Comparison of ENCODE assay signal across 14 cellular contexts in genomic region chr12:67286257-67286656, GRCh38. TPM values are rescaled to one million over a fixed set of nuclear protein-coding genes. Genes with fewer than 3 reads are reported as not detected.
DNase-seq lines count a peak whose midpoint lies in the region; ATAC-seq and TF ChIP-seq lines count a peak whose summit lies in the region.
"Had no signal": no experiment of that assay in that cellular context is flagged by ENCODE, and none has a peak within 500 bp of the region (broad histone marks: within the 10 kb centered on the region; RNA-seq: fewer than 3 reads in every experiment).

No MANE protein-coding gene starts in this region.

- H3K4me1 ChIP-seq in psoas muscle, result peaks cover 13% of the 10 kb centered on the region

- no peak overlapping the region for H3K4me3 ChIP-seq in psoas muscle
- H3K4me3 ChIP-seq: GM23248 had no signal

- H3K4me3 Mint-ChIP-seq in activated naive CD8-positive, alpha-beta T cell treated with anti-CD3 and anti-CD28 coated beads for 36 hours, result no peak overlapping the region
- no peak overlapping the region for H3K4me3 Mint-ChIP-seq in activated naive CD8-positive, alpha-beta T cell treated with anti-CD3 and anti-CD28 coated beads, Interleukin-2, amount 50 U/mL, for 24 hours
- no peak overlapping the region for H3K4me3 Mint-ChIP-seq in T-helper 17 cell
- peak overlapping the region; percentile 2 to 19 for H3K4me3 Mint-ChIP-seq in effector memory CD8-positive, alpha-beta T cell
- H3K4me3 Mint-ChIP-seq: B cell; CD4-positive, alpha-beta T cell had no signal

- DNase-seq in activated naive CD8-positive, alpha-beta T cell treated with anti-CD3 and anti-CD28 coated beads for 36 hours, result no peak
- DNase-seq in activated naive CD8-positive, alpha-beta T cell treated with anti-CD3 and anti-CD28 coated beads, Interleukin-2, amount 50 U/mL, for 24 hours, result no peak
- DNase-seq in T-helper 17 cell, result no peak
- DNase-seq in effector memory CD8-positive, alpha-beta T cell, result no peak
- no peak for DNase-seq in psoas muscle
- no peak for DNase-seq in midbrain (lab: John Stamatoyannopoulos, UW)
- no peak for DNase-seq in omental fat pad (ENCODE audit: low spot score)
- DNase-seq: C1 segment of cervical spinal cord; Calu3; CD4-positive, alpha-beta T cell; DMS 273 treated with DMSO at 0.1 percent for 48 hours; GM23248 had no signal

- peaks cover 0 to 52% of the 10 kb centered on the region in 2 donors for H3K36me3 ChIP-seq in psoas muscle (ENCODE audit: insufficient read depth in 1 of 2, low read depth in 1 of 2)

- H3K27ac ChIP-seq in psoas muscle, result peak overlapping the region; percentile 10
- H3K27ac ChIP-seq: GM23248 had no signal

- peaks cover 8% of the 10 kb centered on the region for H3K9me3 Mint-ChIP-seq in activated naive CD8-positive, alpha-beta T cell treated with anti-CD3 and anti-CD28 coated beads for 36 hours
- no peaks in the 10 kb centered on the region for H3K9me3 Mint-ChIP-seq in activated naive CD8-positive, alpha-beta T cell treated with anti-CD3 and anti-CD28 coated beads, Interleukin-2, amount 50 U/mL, for 24 hours
- no peaks in the 10 kb centered on the region for H3K9me3 Mint-ChIP-seq in effector memory CD8-positive, alpha-beta T cell
- H3K9me3 Mint-ChIP-seq: CD4-positive, alpha-beta T cell had no signal

- no peaks in the 10 kb centered on the region for H3K27me3 Mint-ChIP-seq in activated naive CD8-positive, alpha-beta T cell treated with anti-CD3 and anti-CD28 coated beads for 36 hours
- H3K27me3 Mint-ChIP-seq in activated naive CD8-positive, alpha-beta T cell treated with anti-CD3 and anti-CD28 coated beads, Interleukin-2, amount 50 U/mL, for 24 hours, result no peaks in the 10 kb centered on the region
- no peaks in the 10 kb centered on the region for H3K27me3 Mint-ChIP-seq in T-helper 17 cell
- H3K27me3 Mint-ChIP-seq in effector memory CD8-positive, alpha-beta T cell, result no peaks in the 10 kb centered on the region
- H3K27me3 Mint-ChIP-seq: B cell; CD4-positive, alpha-beta T cell had no signal

- intact Hi-C loops in psoas muscle (cut with DNase I), result no loop called here

- 92 to 98% (median 95%) methylated on average over 5 of the region's 5 CpGs for WGBS in psoas muscle, 3 donors

- H3K9me3 ChIP-seq in T-helper 17 cell (ENCODE audit: control insufficient read depth, low read length, poor library complexity, severe bottlenecking) (no peaks in the 10 kb centered on the region), psoas muscle (no peaks in the 10 kb centered on the region)

- TF ChIP-seq CTCF in psoas muscle (IDR thresholded peaks at IDR 0.05) (no peak), omental fat pad (IDR thresholded peaks at IDR 0.05) (no peak)

- no peaks in the 10 kb centered on the region for H3K27me3 ChIP-seq in psoas muscle (ENCODE audit: insufficient read depth in 3 of 3, low read length in 2 of 3)

- peaks cover 66% of the 10 kb centered on the region for H3K36me3 Mint-ChIP-seq in activated naive CD8-positive, alpha-beta T cell treated with anti-CD3 and anti-CD28 coated beads for 36 hours
- peaks cover 62% of the 10 kb centered on the region for H3K36me3 Mint-ChIP-seq in activated naive CD8-positive, alpha-beta T cell treated with anti-CD3 and anti-CD28 coated beads, Interleukin-2, amount 50 U/mL, for 24 hours (ENCODE audit: low read depth)
- no peaks in the 10 kb centered on the region for H3K36me3 Mint-ChIP-seq in T-helper 17 cell (ENCODE audit: low read depth)
- peaks cover 39% of the 10 kb centered on the region for H3K36me3 Mint-ChIP-seq in effector memory CD8-positive, alpha-beta T cell (ENCODE audit: insufficient read depth)

- H3K27ac Mint-ChIP-seq in activated naive CD8-positive, alpha-beta T cell treated with anti-CD3 and anti-CD28 coated beads for 36 hours, result peak overlapping the region; percentile 14
- H3K27ac Mint-ChIP-seq in activated naive CD8-positive, alpha-beta T cell treated with anti-CD3 and anti-CD28 coated beads, Interleukin-2, amount 50 U/mL, for 24 hours, result no peak overlapping the region
- H3K27ac Mint-ChIP-seq in T-helper 17 cell, result peak overlapping the region; percentile 11
- H3K27ac Mint-ChIP-seq in effector memory CD8-positive, alpha-beta T cell, result peak overlapping the region in 1 of 2 donors; percentile 77
- H3K27ac Mint-ChIP-seq: B cell had no signal

- H3K4me1 Mint-ChIP-seq in activated naive CD8-positive, alpha-beta T cell treated with anti-CD3 and anti-CD28 coated beads for 36 hours, result peaks cover 50% of the 10 kb centered on the region
- H3K4me1 Mint-ChIP-seq in activated naive CD8-positive, alpha-beta T cell treated with anti-CD3 and anti-CD28 coated beads, Interleukin-2, amount 50 U/mL, for 24 hours, result peaks cover 51% of the 10 kb centered on the region
- peaks cover 36% of the 10 kb centered on the region for H3K4me1 Mint-ChIP-seq in T-helper 17 cell
- H3K4me1 Mint-ChIP-seq in effector memory CD8-positive, alpha-beta T cell (ENCODE audit: low read depth in 2 of 2), result peaks cover 32 to 58% of the 10 kb centered on the region in 2 donors

- ATAC-seq in activated naive CD8-positive, alpha-beta T cell treated with anti-CD3 and anti-CD28 coated beads, Interleukin-2, amount 50 U/mL, for 24 hours, result no peak
- ATAC-seq in T-helper 17 cell (no peak), psoas muscle (no peak), omental fat pad (ENCODE audit: low FRiP score) (no peak)
- no peak for ATAC-seq in effector memory CD8-positive, alpha-beta T cell (replicated peaks)
- ATAC-seq: HCT116 had no signal

RNA-seq across cellular contexts. Expression of gene CAND1, which starts 17.1 kb away (rescaled TPM):
- total RNA-seq in activated naive CD8-positive, alpha-beta T cell treated with anti-CD3 and anti-CD28 coated beads for 36 hours, result 100 to 1,000 TPM; 234 to 246 TPM
- total RNA-seq in T-helper 17 cell, result 100 to 1,000 TPM in 1 of 2 donors, 10 to 100 TPM in 1; 96.8 to 113 TPM
- 10 to 100 TPM; 27.9 to 48.6 (median 32.9) TPM for total RNA-seq in psoas muscle
- 10 to 100 TPM in 2 of 3 donors, 1 to 10 TPM in 1; 9.1 to 14.3 (median 13.2) TPM for polyA plus RNA-seq in psoas muscle
- total RNA-seq in omental fat pad, result 10 to 100 TPM; 48.1 to 81.7 (median 57.3) TPM

Comparison
In these comparisons a context has a peak if more than half of its experiments do, and no peak if none do; other contexts are left out.
1. H3K4me3 Mint-ChIP-seq: peak in effector memory CD8-positive, alpha-beta T cell (2 of 2); none in activated naive CD8-positive, alpha-beta T cell treated with anti-CD3 and anti-CD28 coated beads for 36 hours (single experiment), activated naive CD8-positive, alpha-beta T cell treated with anti-CD3 and anti-CD28 coated beads, Interleukin-2, amount 50 U/mL, for 24 hours (single experiment) and T-helper 17 cell (single experiment).